ENCODE assay signal across 1 cellular context in the genomic region with DNA sequence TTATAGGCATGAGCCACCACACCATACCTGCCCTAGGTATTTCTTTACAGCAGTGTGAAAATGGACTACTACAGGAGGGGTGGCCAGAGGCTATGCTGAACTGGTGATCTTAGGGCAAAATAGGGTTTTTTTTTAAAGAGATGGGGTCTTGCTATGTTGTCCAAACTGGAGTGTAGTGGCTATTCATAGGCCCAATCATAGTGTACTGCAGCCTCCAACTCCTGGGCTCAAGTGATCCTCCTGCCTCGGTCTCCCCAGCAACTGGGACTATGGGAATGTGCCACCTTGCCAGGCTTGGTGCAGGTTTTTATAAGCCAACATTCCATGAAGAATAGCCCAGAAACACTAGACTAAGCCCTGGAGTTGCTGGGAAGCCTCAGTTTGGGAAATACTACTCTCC.
TF ChIP-seq lines count a peak whose summit lies in the region.

No MANE protein-coding gene starts in this region.

TF ChIP-seq in GM23338, 12 proteins besides CTCF, POLR2A, EP300 and RAD21 (continued from another document):
- TF ChIP-seq, protein P1, sequence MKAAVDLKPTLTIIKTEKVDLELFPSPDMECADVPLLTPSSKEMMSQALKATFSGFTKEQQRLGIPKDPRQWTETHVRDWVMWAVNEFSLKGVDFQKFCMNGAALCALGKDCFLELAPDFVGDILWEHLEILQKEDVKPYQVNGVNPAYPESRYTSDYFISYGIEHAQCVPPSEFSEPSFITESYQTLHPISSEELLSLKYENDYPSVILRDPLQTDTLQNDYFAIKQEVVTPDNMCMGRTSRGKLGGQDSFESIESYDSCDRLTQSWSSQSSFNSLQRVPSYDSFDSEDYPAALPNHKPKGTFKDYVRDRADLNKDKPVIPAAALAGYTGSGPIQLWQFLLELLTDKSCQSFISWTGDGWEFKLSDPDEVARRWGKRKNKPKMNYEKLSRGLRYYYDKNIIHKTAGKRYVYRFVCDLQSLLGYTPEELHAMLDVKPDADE (IDR thresholded peaks at IDR 0.05) = no peak
